ENCODE assay signal across 9 cellular contexts in the genomic region with DNA sequence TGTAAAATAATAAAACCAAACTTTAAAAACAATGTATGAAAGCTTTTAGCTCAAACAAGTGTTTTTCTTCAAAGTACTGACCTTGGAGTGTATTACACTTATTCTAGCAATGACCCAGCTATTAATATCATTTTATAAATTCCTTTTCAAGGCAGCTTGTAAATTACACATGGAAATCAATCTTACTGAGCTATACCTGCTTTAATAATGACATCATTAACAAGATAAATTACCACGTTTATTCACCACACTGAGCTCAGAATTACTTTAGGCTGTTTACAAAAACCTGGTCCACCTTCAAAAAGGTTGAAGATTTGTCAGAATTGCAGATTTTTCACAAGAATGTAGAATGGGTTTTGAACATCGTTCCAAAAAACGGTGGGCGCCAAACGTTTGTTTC.
"Had no signal": no experiment of that assay in that cellular context is flagged by ENCODE, and none has a peak within 500 bp of the region (broad histone marks: within the 10 kb centered on the region; RNA-seq: fewer than 3 reads in every experiment).

No MANE protein-coding gene starts in this region.

- ATAC-seq: K562 had no signal

- H3K4me3 ChIP-seq: GM23248, K562 had no signal

- FAIRE-seq: K562 had no signal

- H2AFZ ChIP-seq: GM23248 had no signal

- H3K9ac ChIP-seq: GM23248 had no signal

- H3K27ac Mint-ChIP-seq: HFFc6 had no signal

- H3K27ac ChIP-seq: GM23248, HL-60 had no signal

- H3K4me3 Mint-ChIP-seq: HFFc6 had no signal

- DNase-seq: GM23248, GOT3, H7, HCEC 1CT, HFFc6, IMR-90, KG1 had no signal
